In genomic region chr4:156971168-156971601, GRCh38 we compare ENCODE assay signal across 8 cellular contexts. TPM values are rescaled to one million over a fixed set of nuclear protein-coding genes. Genes with fewer than 3 reads are reported as not detected.
DNase-seq lines count a peak whose midpoint lies in the region; ATAC-seq lines count a peak whose summit lies in the region.

No MANE protein-coding gene starts in this region.

- H3K4me1 Mint-ChIP-seq in activated T-cell treated with anti-CD3 and anti-CD28 coated beads, Interleukin-2, amount 50 U/mL, for 72 hours (ENCODE audit: low read depth): peaks cover 8% of the 10 kb centered on the region
- H3K4me1 Mint-ChIP-seq in stimulated activated naive CD8-positive, alpha-beta T cell treated with anti-CD3 and anti-CD28 coated beads, Interleukin-15, amount 100 ng/mL, for 72 hours: peaks cover 8% of the 10 kb centered on the region

- H3K27me3 Mint-ChIP-seq in activated T-cell treated with anti-CD3 and anti-CD28 coated beads, Interleukin-2, amount 50 U/mL, for 72 hours (ENCODE audit: low read depth): peaks cover 50% of the 10 kb centered on the region
- H3K27me3 Mint-ChIP-seq in stimulated activated naive CD8-positive, alpha-beta T cell treated with anti-CD3 and anti-CD28 coated beads, Interleukin-15, amount 100 ng/mL, for 72 hours: peaks cover 64% of the 10 kb centered on the region

- H3K27ac Mint-ChIP-seq in activated T-cell treated with anti-CD3 and anti-CD28 coated beads, Interleukin-2, amount 50 U/mL, for 72 hours: no peak overlapping the region
- H3K27ac Mint-ChIP-seq in stimulated activated naive CD8-positive, alpha-beta T cell treated with anti-CD3 and anti-CD28 coated beads, Interleukin-15, amount 100 ng/mL, for 72 hours: no peak overlapping the region

- H3K4me3 Mint-ChIP-seq in activated T-cell treated with anti-CD3 and anti-CD28 coated beads, Interleukin-2, amount 50 U/mL, for 72 hours: peak overlapping the region; percentile 64 to 75
- H3K4me3 Mint-ChIP-seq in stimulated activated naive CD8-positive, alpha-beta T cell treated with anti-CD3 and anti-CD28 coated beads, Interleukin-15, amount 100 ng/mL, for 72 hours: peak overlapping the region; percentile 65 to 69

- peaks cover 1 to 5% of the 10 kb centered on the region in 2 donors for H3K9me3 Mint-ChIP-seq in activated T-cell treated with anti-CD3 and anti-CD28 coated beads, Interleukin-2, amount 50 U/mL, for 72 hours
- H3K9me3 Mint-ChIP-seq in stimulated activated naive CD8-positive, alpha-beta T cell treated with anti-CD3 and anti-CD28 coated beads, Interleukin-15, amount 100 ng/mL, for 72 hours: peaks cover 0 to 6% of the 10 kb centered on the region in 2 donors

- no peak for DNase-seq in activated T-cell treated with anti-CD3 and anti-CD28 coated beads, Interleukin-2, amount 50 U/mL, for 72 hours
- DNase-seq in activated T-cell treated with anti-CD3 and anti-CD28 coated beads for 4 hours (no peak), anterior cingulate cortex (lab: John Stamatoyannopoulos, UW) (peak in 30 of 58 donors; percentile 16 to 86 (median 48)), islet precursor cell (peak; percentile 64), NCI-H1092 treated with DMSO at 0.1 percent for 48 hours (lab: John Stamatoyannopoulos, UW) (no peak)
- DNase-seq in stimulated activated naive CD8-positive, alpha-beta T cell treated with anti-CD3 and anti-CD28 coated beads, Interleukin-15, amount 100 ng/mL, for 72 hours: no peak
- DNase-seq in activated naive CD4-positive, alpha-beta T cell (lab: John Stamatoyannopoulos, UW): no peak

- H3K36me3 Mint-ChIP-seq in activated T-cell treated with anti-CD3 and anti-CD28 coated beads, Interleukin-2, amount 50 U/mL, for 72 hours (ENCODE audit: insufficient read depth in 2 of 2): peaks cover 5 to 6% of the 10 kb centered on the region in 2 donors

- peak; percentile 11 to 31 for ATAC-seq in activated T-cell treated with anti-CD3 and anti-CD28 coated beads, Interleukin-2, amount 50 U/mL, for 72 hours (replicated peaks in 1 of 2)
- peak; percentile 47 for ATAC-seq in stimulated activated naive CD8-positive, alpha-beta T cell treated with anti-CD3 and anti-CD28 coated beads, Interleukin-15, amount 100 ng/mL, for 72 hours
- ATAC-seq in GM18870 (IDR thresholded peaks at IDR 0.05; ENCODE audit: unreplicated experiment): no peak

RNA-seq across cellular contexts. Expression of gene PDGFC, which starts 0.4 kb away (rescaled TPM):
- not detected for total RNA-seq in activated T-cell treated with anti-CD3 and anti-CD28 coated beads, Interleukin-2, amount 50 U/mL, for 72 hours

Comparison
In these comparisons a context has a peak if more than half of its experiments do, and no peak if none do; other contexts are left out.
1. DNase-seq: peak in anterior cingulate cortex (30 of 58) and islet precursor cell (single experiment); none in activated T-cell treated with anti-CD3 and anti-CD28 coated beads, Interleukin-2, amount 50 U/mL, for 72 hours (0 of 2), activated T-cell treated with anti-CD3 and anti-CD28 coated beads for 4 hours (single experiment), stimulated activated naive CD8-positive, alpha-beta T cell treated with anti-CD3 and anti-CD28 coated beads, Interleukin-15, amount 100 ng/mL, for 72 hours (0 of 2), NCI-H1092 treated with DMSO at 0.1 percent for 48 hours (single experiment) and activated naive CD4-positive, alpha-beta T cell (0 of 4).